Comparison of ENCODE assay signal across 29 cellular contexts in the genomic region with DNA sequence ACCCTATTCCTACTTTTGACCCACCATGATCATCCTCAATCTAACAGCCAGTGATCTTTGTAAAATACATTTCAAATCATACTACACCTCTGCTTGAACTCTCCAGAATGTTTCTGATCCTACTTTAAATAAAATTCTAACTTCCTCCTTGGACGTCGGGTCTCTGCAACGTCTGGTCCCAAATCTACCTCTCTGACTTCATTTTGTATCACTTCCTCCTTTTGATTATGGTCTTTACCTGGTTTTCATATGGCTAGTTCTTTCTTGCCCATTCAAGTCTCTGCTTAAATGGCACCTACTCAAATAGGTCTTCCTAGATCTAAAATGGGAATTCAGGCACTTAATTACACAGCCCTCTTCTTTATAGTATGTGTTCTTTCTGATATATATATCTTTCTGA.
"Had no signal": no experiment of that assay in that cellular context is flagged by ENCODE, and none has a peak within 500 bp of the region (broad histone marks: within the 10 kb centered on the region; RNA-seq: fewer than 3 reads in every experiment).

No MANE protein-coding gene starts in this region.

- DNase-seq: activated effector memory CD4-positive, alpha-beta T cell treated with anti-CD3 and anti-CD28 coated beads, Interleukin-2, amount 50 U/mL, for 16 hours; activated effector memory CD4-positive, alpha-beta T cell treated with Interleukin-2 at 50 U/mL for 16 hours; activated gamma-delta T cell; activated gamma-delta T cell treated with Interleukin-2 at 50 U/mL for 16 hours; activated naive CD4-positive, alpha-beta T cell; activated naive CD4-positive, alpha-beta T cell treated with anti-CD3 and anti-CD28 coated beads for 36 hours; activated naive CD4-positive, alpha-beta T cell treated with anti-CD3 and anti-CD28 coated beads, Interleukin-2, amount 10 ng/mL, durations not matched to agents 7 days and 5 days; activated naive CD4-positive, alpha-beta T cell treated with anti-CD3 and anti-CD28 coated beads, Interleukin-2, amount 50 U/mL, for 16 hours; activated naive CD4-positive, alpha-beta T cell treated with Interleukin-2 at 50 U/mL for 16 hours; activated naive CD8-positive, alpha-beta T cell treated with anti-CD3 and anti-CD28 coated beads for 36 hours; activated naive CD8-positive, alpha-beta T cell treated with anti-CD3 and anti-CD28 coated beads, Interleukin-2, amount 10 ng/mL, durations not matched to agents 7 days and 5 days; activated naive CD8-positive, alpha-beta T cell treated with anti-CD3 and anti-CD28 coated beads, Interleukin-2, amount 50 U/mL, for 24 hours; activated T-cell treated with anti-CD3 and anti-CD28 coated beads, Interleukin-2, amount 50 U/mL, for 4 hours; activated T-cell treated with anti-CD3 and anti-CD28 coated beads, Interleukin-2, amount 50 U/mL, for 48 hours; activated T-cell treated with anti-CD3 and anti-CD28 coated beads, Interleukin-2, amount 50 U/mL, for 72 hours; adrenal gland; amniotic stem cell; amygdala; anterior cingulate cortex; aorta; body of pancreas; brain microvascular endothelial cell; caudate nucleus; central memory CD4-positive, alpha-beta T cell; cerebellar nuclear complex had no signal

- FAIRE-seq: astrocyte, bronchial epithelial cell had no signal

- ATAC-seq: activated naive CD4-positive, alpha-beta T cell treated with anti-CD3 and anti-CD28 coated beads, Interleukin-2, amount 50 U/mL, for 72 hours; activated naive CD8-positive, alpha-beta T cell treated with anti-CD3 and anti-CD28 coated beads, Interleukin-2, amount 50 U/mL, for 24 hours; activated T-cell treated with anti-CD3 and anti-CD28 coated beads, Interleukin-2, amount 50 U/mL, for 4 hours; activated T-cell treated with anti-CD3 and anti-CD28 coated beads, Interleukin-2, amount 50 U/mL, for 72 hours; activated T-helper 17 cell treated with anti-CD3 and anti-CD28 coated beads, Interleukin-2, amount 50 U/mL, for 72 hours; body of pancreas had no signal
